Comparison of ENCODE assay signal across 16 cellular contexts in the genomic region with DNA sequence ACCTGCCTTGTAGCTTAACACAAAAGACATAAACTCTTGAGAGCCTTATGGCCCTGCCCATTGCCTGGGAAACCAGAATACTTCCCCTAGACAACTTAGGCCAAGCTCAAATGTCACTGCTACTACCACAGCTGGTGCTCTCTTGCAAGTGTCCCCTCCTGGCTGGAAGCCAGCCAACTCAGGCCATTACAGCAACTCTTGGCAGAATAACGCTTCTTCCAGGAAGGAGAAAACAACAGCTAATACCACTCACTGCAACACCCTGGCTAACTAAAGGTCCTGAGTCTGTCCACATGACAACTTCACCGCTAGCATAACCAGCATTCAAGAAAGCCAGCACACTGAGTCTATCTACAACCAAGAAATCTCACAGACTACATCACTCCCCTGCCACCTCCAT. TPM values are rescaled to one million over a fixed set of nuclear protein-coding genes. Genes with fewer than 3 reads are reported as not detected.
DNase-seq lines count a peak whose midpoint lies in the region; ATAC-seq lines count a peak whose summit lies in the region.
"Had no signal": no experiment of that assay in that cellular context is flagged by ENCODE, and none has a peak within 500 bp of the region (broad histone marks: within the 10 kb centered on the region; RNA-seq: fewer than 3 reads in every experiment).

No MANE protein-coding gene starts in this region.

- ATAC-seq in left ventricle myocardium superior (peak; percentile 1), HG03520 (IDR thresholded peaks at IDR 0.05; ENCODE audit: unreplicated experiment) (no peak), GM18873 (IDR thresholded peaks at IDR 0.05; ENCODE audit: low FRiP score, unreplicated experiment) (no peak)
- ATAC-seq: left colon had no signal

- peaks cover 5% of the 10 kb centered on the region; the same call in 1 of the 2 replicates for H3K4me1 ChIP-seq in SJCRH30

- no peak overlapping the region for H3K27ac ChIP-seq in SJCRH30
- H3K27ac ChIP-seq: esophagus squamous epithelium had no signal

- 0 out of 2 replicates have a peak, but pooled peaks cover 4% of the 10 kb centered on the region for H3K9me3 ChIP-seq in SJCRH30 (replicated peaks)

- intact Hi-C loops in left ventricle myocardium superior (cut with micrococcal nuclease) = no loop called here

- H3K27me3 ChIP-seq in SJCRH30 = no peaks in the 10 kb centered on the region
- H3K27me3 ChIP-seq: esophagus squamous epithelium had no signal

- DNase-seq in COLO668 (lab: John Stamatoyannopoulos, UW; ENCODE audit: unreplicated experiment) (peak; percentile 0), H4 (ENCODE audit: low spot score) (peak; percentile 34), SJCRH30 (peak; percentile 38 to 65), left ventricle myocardium superior (peak; percentile 65), amniotic stem cell (lab: John Stamatoyannopoulos, UW) (no peak)
- DNase-seq in stimulated activated CD8-positive, alpha-beta memory T cell treated with anti-CD3 and anti-CD28 coated beads, Interleukin-4, amount 100 ng/mL, for 48 hours = no peak
- DNase-seq: activated naive CD4-positive, alpha-beta T cell treated with anti-CD3 and anti-CD28 coated beads, Interleukin-2, amount 50 U/mL, for 16 hours; activated T-cell treated with anti-CD3 and anti-CD28 coated beads, Interleukin-2, amount 50 U/mL, for 48 hours; CD4-positive, alpha-beta memory T cell; esophagus squamous epithelium; H9; retina; SW 1271 had no signal

- no peaks in the 10 kb centered on the region for H3K36me3 ChIP-seq in SJCRH30
- H3K36me3 ChIP-seq: esophagus squamous epithelium had no signal

- H3K4me3 ChIP-seq in SJCRH30 = no peak overlapping the region
- H3K4me3 ChIP-seq: esophagus squamous epithelium had no signal

RNA-seq across cellular contexts. Expression of a gene that starts 5.1 kb away (rescaled TPM):
- total RNA-seq in H4 (2014; rRNA removed; shearing (Covaris generic)) = 25.3 and 30.5 TPM in 2 replicates
- total RNA-seq in SJCRH30 (2014; rRNA removed; shearing (Covaris generic)) = 17.2 and 19.2 TPM in 2 replicates
- 11.8 TPM for total RNA-seq in left ventricle myocardium superior

RNA-seq across cellular contexts. Expression of a gene that starts 48.4 kb away (rescaled TPM):
- 4.5 and 6.9 TPM in 2 replicates for total RNA-seq in H4 (2014; rRNA removed; shearing (Covaris generic))
- total RNA-seq in SJCRH30 (2014; rRNA removed; shearing (Covaris generic)) = 7.9 and 9.9 TPM in 2 replicates
- 41.7 TPM for total RNA-seq in left ventricle myocardium superior

Comparison
In these comparisons a context has a peak if more than half of its experiments do, and no peak if none do; other contexts are left out.
1. DNase-seq: peak in COLO668 (single experiment), H4 (single experiment), SJCRH30 (2 of 2) and left ventricle myocardium superior (single experiment); none in stimulated activated CD8-positive, alpha-beta memory T cell treated with anti-CD3 and anti-CD28 coated beads, Interleukin-4, amount 100 ng/mL, for 48 hours (single experiment) and amniotic stem cell (single experiment).